Comparison of ENCODE assay signal across 9 cellular contexts in the genomic region with DNA sequence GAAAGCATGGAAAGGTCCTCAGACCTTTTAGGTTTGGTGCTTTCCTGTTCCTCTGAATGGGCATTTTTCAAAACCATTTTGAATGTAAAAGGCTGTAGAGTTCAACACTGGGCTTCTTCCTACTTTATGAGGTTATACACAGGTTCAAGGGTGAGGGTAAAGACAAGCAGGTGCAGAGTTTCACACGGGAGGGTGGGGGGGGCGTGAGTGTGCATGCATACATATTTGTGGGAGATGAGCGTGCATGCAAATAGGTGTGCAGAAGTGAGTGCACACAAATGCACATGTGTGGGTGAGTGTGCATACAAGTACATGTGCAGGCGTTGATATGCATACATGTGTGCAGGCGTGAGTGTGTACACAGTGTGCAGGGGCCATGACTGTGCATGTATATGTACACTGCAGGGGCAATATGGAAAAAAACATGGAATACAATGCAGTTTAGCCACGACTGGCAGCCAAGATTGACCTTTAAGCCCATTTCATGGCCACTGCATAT.
A peak's percentile ranks its signal among the peaks of the same experiment; 100 is the strongest.
DNase-seq lines count a peak whose midpoint lies in the region; ATAC-seq, FAIRE-seq and TF ChIP-seq lines count a peak whose summit lies in the region.
"Had no signal": no experiment of that assay in that cellular context is flagged by ENCODE, and none has a peak within 500 bp of the region (broad histone marks: within the 10 kb centered on the region; RNA-seq: fewer than 3 reads in every experiment).

No MANE protein-coding gene starts in this region.

- H3K9ac ChIP-seq in endodermal cell (ENCODE audit: extremely low read depth, low read length, poor library complexity, severe bottlenecking), result no peak overlapping the region
- H3K9ac ChIP-seq in kidney (ENCODE audit: low read length in 2 of 2), result no peak overlapping the region

- intact Hi-C loops in CD8-positive, alpha-beta T cell (cut with DNase I, micrococcal nuclease), result loop anchor here (5.0 kb wide), 2 partner anchors 61 to 91 kb away; no protein-coding TSS in a partner anchor
- intact Hi-C loops in kidney (cut with DNase I), result no loop called here

- CTCF ChIA-PET in CD8-positive, alpha-beta T cell (lab: Charles Lee), result interaction anchor here (0.6 to 2.1 kb wide), 3 partner anchors 11 to 1214 kb away, joined by 4 to 9 read pairs (median 5); no protein-coding TSS in a partner anchor

- no peaks in the 10 kb centered on the region for H3K36me3 ChIP-seq in CD8-positive, alpha-beta T cell (ENCODE audit: insufficient read depth, low read length)
- H3K36me3 ChIP-seq in endodermal cell (ENCODE audit: control insufficient read depth, insufficient read depth, low read length) (no peaks in the 10 kb centered on the region), kidney (ENCODE audit: control insufficient read depth in 1 of 2, insufficient read depth in 2 of 2, low read length in 2 of 2) (no peaks in the 10 kb centered on the region)

- TF ChIP-seq CTCF in CD8-positive, alpha-beta T cell (IDR thresholded peaks at IDR 0.05), result no peak
- TF ChIP-seq CTCF in endodermal cell (conservative IDR thresholded peaks at IDR 0.05) (no peak), kidney (IDR thresholded peaks at IDR 0.05; ENCODE audit: borderline replicate concordance, extremely low read depth, insufficient read depth) (no peak)

- H3K27me3 ChIP-seq in CD8-positive, alpha-beta T cell (ENCODE audit: insufficient read depth, low read length), result no peaks in the 10 kb centered on the region
- H3K27me3 ChIP-seq in endodermal cell (ENCODE audit: control insufficient read depth, insufficient read depth, low read length, poor library complexity, severe bottlenecking), result no peaks in the 10 kb centered on the region

- POLR2A ChIA-PET in CD8-positive, alpha-beta T cell (lab: Charles Lee), result interaction anchor here (0.6 kb wide), 1 partner anchor 683 kb away, joined by 3 read pairs; no protein-coding TSS in a partner anchor

- H3K27me3 Mint-ChIP-seq in CD8-positive, alpha-beta T cell (ENCODE audit: low read depth), result no peaks in the 10 kb centered on the region
- no peaks in the 10 kb centered on the region for H3K27me3 Mint-ChIP-seq in endodermal cell (ENCODE audit: insufficient read depth)

- H3K9me3 Mint-ChIP-seq in CD8-positive, alpha-beta T cell, result no peaks in the 10 kb centered on the region
- H3K9me3 Mint-ChIP-seq in endodermal cell, result no peaks in the 10 kb centered on the region

- peaks cover 27% of the 10 kb centered on the region for H3K4me1 ChIP-seq in CD8-positive, alpha-beta T cell (ENCODE audit: insufficient read depth, low read length)
- H3K4me1 ChIP-seq in endodermal cell (ENCODE audit: control insufficient read depth, insufficient read depth, low read length), result peaks cover 2% of the 10 kb centered on the region
- H3K4me1 ChIP-seq in kidney (ENCODE audit: control insufficient read depth in 1 of 2, insufficient read depth in 1 of 2, low read depth in 1 of 2, low read length in 2 of 2), result peaks cover 0 to 3% of the 10 kb centered on the region in 2 donors

- FAIRE-seq in kidney (lab: Jason Lieb, UNC), result no peak
- FAIRE-seq: TTC549 had no signal

- H3K9me3 ChIP-seq in CD8-positive, alpha-beta T cell (ENCODE audit: low read length), result no peaks in the 10 kb centered on the region
- no peaks in the 10 kb centered on the region for H3K9me3 ChIP-seq in endodermal cell (ENCODE audit: control insufficient read depth, low read length)
- no peaks in the 10 kb centered on the region for H3K9me3 ChIP-seq in kidney (ENCODE audit: control insufficient read depth in 1 of 2, low read length in 2 of 2)

- peak overlapping the region; percentile 78 for H3K4me3 Mint-ChIP-seq in CD8-positive, alpha-beta T cell
- no peak overlapping the region for H3K4me3 Mint-ChIP-seq in endodermal cell

- H3K27ac Mint-ChIP-seq in CD8-positive, alpha-beta T cell, result peak overlapping the region; percentile 98
- H3K27ac Mint-ChIP-seq in endodermal cell, result no peak overlapping the region

- peaks cover 2% of the 10 kb centered on the region for H3K36me3 Mint-ChIP-seq in CD8-positive, alpha-beta T cell
- no peaks in the 10 kb centered on the region for H3K36me3 Mint-ChIP-seq in endodermal cell (ENCODE audit: low read depth)

- H3K27ac ChIP-seq in CD8-positive, alpha-beta T cell (ENCODE audit: low read depth, low read length), result peak overlapping the region; percentile 62
- H3K27ac ChIP-seq in endodermal cell (ENCODE audit: low read depth, low read length) (peak overlapping the region; percentile 4), kidney (ENCODE audit: low read depth in 2 of 2, low read length in 2 of 2) (no peak overlapping the region)

- no peak overlapping the region for H3K4me3 ChIP-seq in CD8-positive, alpha-beta T cell (ENCODE audit: low read depth, low read length)
- H3K4me3 ChIP-seq in endodermal cell (ENCODE audit: low read length) (no peak overlapping the region), kidney (ENCODE audit: low read length in 2 of 2) (no peak overlapping the region)

- no peak for DNase-seq in CD8-positive, alpha-beta T cell
- DNase-seq in endodermal cell, result no peak
- DNase-seq in stimulated activated CD4-positive, alpha-beta T cell treated with anti-CD3 and anti-CD28 coated beads, Interleukin-2, amount 100 ng/mL, for 48 hours, result no peak
- no peak for DNase-seq in kidney
- DNase-seq in dedifferentiated amniotic fluid mesenchymal stem cell (ENCODE audit: extremely low spot score), result no peak
- DNase-seq in T-helper 9 cell, result no peak

- WGBS in endodermal cell (ENCODE audit: insufficient coverage in 1 of 2, insufficient read length in 1 of 2), 2 experiments, result 82 to 83% methylated on average over 3 to 6 of the region's 6 CpGs

- peaks cover 43% of the 10 kb centered on the region for H3K4me1 Mint-ChIP-seq in CD8-positive, alpha-beta T cell (ENCODE audit: low read depth)
- peaks cover 14% of the 10 kb centered on the region for H3K4me1 Mint-ChIP-seq in endodermal cell

- ATAC-seq in CD8-positive, alpha-beta T cell, result no peak
- ATAC-seq in GM21367 (IDR thresholded peaks at IDR 0.05; ENCODE audit: unreplicated experiment) (peak; percentile 2), HG03520 (IDR thresholded peaks at IDR 0.05; ENCODE audit: unreplicated experiment) (peak; percentile 14)

Comparison
In these comparisons a context has a peak if more than half of its experiments do, and no peak if none do; other contexts are left out.
1. H3K27ac ChIP-seq: peak in CD8-positive, alpha-beta T cell (single experiment) and endodermal cell (single experiment); none in kidney (0 of 2).